32 cellular contexts compared by ENCODE assay signal in genomic region chr15:53536479-53537120, GRCh38.
DNase-seq lines count a peak whose midpoint lies in the region; ATAC-seq and TF ChIP-seq lines count a peak whose summit lies in the region.
"Had no signal": no experiment of that assay in that cellular context is flagged by ENCODE, and none has a peak within 500 bp of the region (broad histone marks: within the 10 kb centered on the region; RNA-seq: fewer than 3 reads in every experiment).

No MANE protein-coding gene starts in this region.

- H3K4me3 Mint-ChIP-seq in activated CD4-positive, alpha-beta memory T cell treated with anti-CD3 and anti-CD28 coated beads for 36 hours: no peak overlapping the region
- H3K4me3 Mint-ChIP-seq: activated B cell treated with CpG ODN at 0.5 μM for 24 hours; activated CD4-positive, alpha-beta T cell treated with anti-CD3 and anti-CD28 coated beads, Interleukin-2, amount 10 ng/mL, durations not matched to agents 7 days and 5 days; activated naive CD8-positive, alpha-beta T cell treated with anti-CD3 and anti-CD28 coated beads for 36 hours; activated T-cell treated with anti-CD3 and anti-CD28 coated beads, Interleukin-2, amount 50 U/mL, for 24 hours; CD4-positive, alpha-beta T cell; stimulated activated naive CD8-positive, alpha-beta T cell treated with anti-CD3 and anti-CD28 coated beads, Interleukin-15, Interleukin-2, amounts not matched to agents 100 ng/mL and 50 ng/mL, for 24 hours had no signal

- H3K36me3 ChIP-seq in WERI-Rb-1: no peaks in the 10 kb centered on the region
- H3K36me3 ChIP-seq: colonic mucosa, Peyer's patch, right atrium auricular region had no signal

- POLR2A ChIA-PET in activated CD4-positive, alpha-beta memory T cell treated with anti-CD3 and anti-CD28 coated beads for 36 hours (lab: Charles Lee): no interaction called here

- intact Hi-C loops in activated CD4-positive, alpha-beta memory T cell treated with anti-CD3 and anti-CD28 coated beads for 36 hours (cut with micrococcal nuclease): no loop called here

- H3K27ac ChIP-seq in WERI-Rb-1: peak overlapping the region; percentile 70
- H3K27ac ChIP-seq: colonic mucosa, parathyroid adenoma, Peyer's patch, right atrium auricular region, testis had no signal

- CTCF ChIA-PET in activated CD4-positive, alpha-beta memory T cell treated with anti-CD3 and anti-CD28 coated beads for 36 hours (lab: Charles Lee): no interaction called here

- H3K4me3 ChIP-seq in WERI-Rb-1 (ENCODE audit: low read depth, low read length): peak overlapping the region; percentile 35
- no peak overlapping the region for H3K4me3 ChIP-seq in retinal pigment epithelial cell (ENCODE audit: low read length)
- H3K4me3 ChIP-seq: colonic mucosa, Peyer's patch, right atrium auricular region, testis had no signal

- ATAC-seq in HG03571 (IDR thresholded peaks at IDR 0.05; ENCODE audit: unreplicated experiment): no peak
- ATAC-seq: HCT116, left ventricle myocardium superior had no signal

- no peaks in the 10 kb centered on the region for H3K4me1 Mint-ChIP-seq in activated CD4-positive, alpha-beta memory T cell treated with anti-CD3 and anti-CD28 coated beads for 36 hours (ENCODE audit: low read depth)
- H3K4me1 Mint-ChIP-seq: activated B cell treated with CpG ODN at 0.5 μM for 24 hours; activated CD4-positive, alpha-beta T cell treated with anti-CD3 and anti-CD28 coated beads, Interleukin-2, amount 10 ng/mL, durations not matched to agents 7 days and 5 days; activated naive CD8-positive, alpha-beta T cell treated with anti-CD3 and anti-CD28 coated beads for 36 hours had no signal

- H3K9me3 ChIP-seq in WERI-Rb-1 (ENCODE audit: severe bottlenecking): no peaks in the 10 kb centered on the region
- H3K9me3 ChIP-seq: colonic mucosa, Peyer's patch, right atrium auricular region, testis had no signal

- no peaks in the 10 kb centered on the region for H3K27me3 Mint-ChIP-seq in activated CD4-positive, alpha-beta memory T cell treated with anti-CD3 and anti-CD28 coated beads for 36 hours
- H3K27me3 Mint-ChIP-seq: activated B cell treated with CpG ODN at 0.5 μM for 24 hours; activated CD4-positive, alpha-beta T cell treated with anti-CD3 and anti-CD28 coated beads, Interleukin-2, amount 10 ng/mL, durations not matched to agents 7 days and 5 days; activated naive CD8-positive, alpha-beta T cell treated with anti-CD3 and anti-CD28 coated beads for 36 hours; activated T-cell treated with anti-CD3 and anti-CD28 coated beads, Interleukin-2, amount 50 U/mL, for 24 hours; CD4-positive, alpha-beta T cell; stimulated activated naive CD8-positive, alpha-beta T cell treated with anti-CD3 and anti-CD28 coated beads, Interleukin-15, Interleukin-2, amounts not matched to agents 100 ng/mL and 50 ng/mL, for 24 hours had no signal

- H3K27ac Mint-ChIP-seq in activated CD4-positive, alpha-beta memory T cell treated with anti-CD3 and anti-CD28 coated beads for 36 hours: no peak overlapping the region
- H3K27ac Mint-ChIP-seq: activated B cell treated with CpG ODN at 0.5 μM for 24 hours; activated CD4-positive, alpha-beta T cell treated with anti-CD3 and anti-CD28 coated beads, Interleukin-2, amount 10 ng/mL, durations not matched to agents 7 days and 5 days; activated naive CD8-positive, alpha-beta T cell treated with anti-CD3 and anti-CD28 coated beads for 36 hours; activated T-cell treated with anti-CD3 and anti-CD28 coated beads, Interleukin-2, amount 50 U/mL, for 24 hours; CD4-positive, alpha-beta T cell; stimulated activated naive CD8-positive, alpha-beta T cell treated with anti-CD3 and anti-CD28 coated beads, Interleukin-15, Interleukin-2, amounts not matched to agents 100 ng/mL and 50 ng/mL, for 24 hours had no signal

- TF ChIP-seq CTCF in WERI-Rb-1 (IDR thresholded peaks at IDR 0.05; ENCODE audit: low read depth, low read length): no peak
- TF ChIP-seq CTCF in retinal pigment epithelial cell (conservative IDR thresholded peaks at IDR 0.05; ENCODE audit: low read depth, low read length): no peak

- no peaks in the 10 kb centered on the region for H3K27me3 ChIP-seq in WERI-Rb-1 (ENCODE audit: insufficient read depth, low read depth, severe bottlenecking)
- H3K27me3 ChIP-seq: colonic mucosa, Peyer's patch, right atrium auricular region, testis had no signal

- H3K36me3 Mint-ChIP-seq in activated CD4-positive, alpha-beta memory T cell treated with anti-CD3 and anti-CD28 coated beads for 36 hours: no peaks in the 10 kb centered on the region
- H3K36me3 Mint-ChIP-seq: activated naive CD8-positive, alpha-beta T cell treated with anti-CD3 and anti-CD28 coated beads for 36 hours had no signal

- peak; percentile 7 for DNase-seq in NCI-H748 (lab: John Stamatoyannopoulos, UW; ENCODE audit: unreplicated experiment)
- no peak for DNase-seq in NCI-H748 treated with DMSO at 0.1 percent for 48 hours (lab: John Stamatoyannopoulos, UW)
- DNase-seq in NCI-H524 (lab: John Stamatoyannopoulos, UW): peak; percentile 85 to 97
- DNase-seq in WERI-Rb-1: peak; percentile 61
- peak; percentile 7 for DNase-seq in retinal pigment epithelial cell (ENCODE audit: low read depth)
- DNase-seq in NCI-H187 treated with DMSO at 0.1 percent for 48 hours (lab: John Stamatoyannopoulos, UW): no peak
- DNase-seq in activated CD4-positive, alpha-beta memory T cell treated with anti-CD3 and anti-CD28 coated beads for 36 hours: no peak
- DNase-seq: activated B cell treated with CpG ODN at 0.5 μM for 24 hours; activated CD4-positive, alpha-beta T cell treated with anti-CD3 and anti-CD28 coated beads, Interleukin-2, amount 10 ng/mL, durations not matched to agents 7 days and 5 days; activated effector memory CD4-positive, alpha-beta T cell treated with anti-CD3 and anti-CD28 coated beads, Interleukin-2, amount 50 U/mL, for 16 hours; activated naive CD8-positive, alpha-beta T cell treated with anti-CD3 and anti-CD28 coated beads for 36 hours; activated T-cell treated with anti-CD3 and anti-CD28 coated beads, Interleukin-2, amount 50 U/mL, for 24 hours; aorta; CD4-positive, alpha-beta T cell; colonic mucosa; DMS153; effector memory CD4-positive, alpha-beta T cell; Kasumi-1; left ventricle myocardium superior; MV-4-11; NCI-H1436; NCI-H446; Peyer's patch; SHP77 treated with DMSO at 0.1 percent for 48 hours; stimulated activated CD8-positive, alpha-beta memory T cell treated with anti-CD3 and anti-CD28 coated beads, Interleukin-4, amount 100 ng/mL, for 48 hours; T1000; testis had no signal

- peaks cover 5% of the 10 kb centered on the region for H3K9me3 Mint-ChIP-seq in activated CD4-positive, alpha-beta memory T cell treated with anti-CD3 and anti-CD28 coated beads for 36 hours
- H3K9me3 Mint-ChIP-seq: activated naive CD8-positive, alpha-beta T cell treated with anti-CD3 and anti-CD28 coated beads for 36 hours; activated T-cell treated with anti-CD3 and anti-CD28 coated beads, Interleukin-2, amount 50 U/mL, for 24 hours; CD4-positive, alpha-beta T cell; stimulated activated naive CD8-positive, alpha-beta T cell treated with anti-CD3 and anti-CD28 coated beads, Interleukin-15, Interleukin-2, amounts not matched to agents 100 ng/mL and 50 ng/mL, for 24 hours had no signal

Comparison
In these comparisons a context has a peak if more than half of its experiments do, and no peak if none do; other contexts are left out.
1. DNase-seq: peak in NCI-H748 (single experiment), NCI-H524 (2 of 2), WERI-Rb-1 (single experiment) and retinal pigment epithelial cell (single experiment); none in NCI-H748 treated with DMSO at 0.1 percent for 48 hours (single experiment), NCI-H187 treated with DMSO at 0.1 percent for 48 hours (single experiment) and activated CD4-positive, alpha-beta memory T cell treated with anti-CD3 and anti-CD28 coated beads for 36 hours (single experiment).